28 cellular contexts compared by ENCODE assay signal in the genomic region with DNA sequence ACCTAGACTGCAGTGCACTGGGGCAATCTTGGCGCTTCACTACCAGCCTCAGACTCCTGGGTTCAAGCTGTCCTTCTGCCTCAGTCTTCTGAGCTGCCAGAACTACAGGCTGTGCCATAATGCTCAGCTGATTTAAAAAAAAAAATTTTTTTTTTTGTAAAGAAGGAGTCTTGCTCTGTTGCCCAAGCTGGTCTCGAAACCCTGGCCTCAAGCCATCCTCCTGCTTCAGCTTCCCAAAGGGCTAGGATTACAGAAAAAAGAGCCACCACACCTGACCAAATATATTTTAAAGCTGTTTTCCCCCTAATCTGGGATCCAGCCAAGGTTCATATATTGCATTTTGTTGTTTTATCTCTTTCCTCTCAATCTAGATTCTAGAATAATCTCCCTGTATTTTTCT.
"Had no signal": no experiment of that assay in that cellular context is flagged by ENCODE, and none has a peak within 500 bp of the region (broad histone marks: within the 10 kb centered on the region; RNA-seq: fewer than 3 reads in every experiment).

No MANE protein-coding gene starts in this region.

- H3K27me3 ChIP-seq: SJCRH30 had no signal

- H3K27ac ChIP-seq: SJCRH30, SK-N-MC, WERI-Rb-1 had no signal

- ATAC-seq: activated T-cell treated with anti-CD3 and anti-CD28 coated beads, Interleukin-2, amount 50 U/mL, for 72 hours; activated T-helper 17 cell treated with anti-CD3 and anti-CD28 coated beads, Interleukin-2, amount 50 U/mL, for 72 hours; K562; Panc1 had no signal

- H3K4me1 ChIP-seq: SJCRH30 had no signal

- H3K9me3 ChIP-seq: SJCRH30 had no signal

- H3K4me3 ChIP-seq: K562, SJCRH30, SK-N-MC had no signal

- H3K36me3 ChIP-seq: SJCRH30, WERI-Rb-1 had no signal

- DNase-seq: activated CD4-positive, alpha-beta memory T cell treated with anti-CD3 and anti-CD28 coated beads, Interleukin-2, amount 10 ng/mL, durations not matched to agents 7 days and 5 days; activated CD4-positive, alpha-beta T cell treated with anti-CD3 and anti-CD28 coated beads for 1 hour; activated CD4-positive, alpha-beta T cell treated with anti-CD3 and anti-CD28 coated beads for 48 hours; activated CD4-positive, CD25-positive, alpha-beta regulatory T cell; activated effector memory CD4-positive, alpha-beta T cell treated with anti-CD3 and anti-CD28 coated beads, Interleukin-2, amount 50 U/mL, for 16 hours; activated naive CD4-positive, alpha-beta T cell; activated naive CD4-positive, alpha-beta T cell treated with anti-CD3 and anti-CD28 coated beads, Interleukin-2, amount 50 U/mL, for 16 hours; activated naive CD8-positive, alpha-beta T cell treated with anti-CD3 and anti-CD28 coated beads for 36 hours; activated T-cell treated with anti-CD3 and anti-CD28 coated beads, Interleukin-2, amount 50 U/mL, for 1 hour; activated T-cell treated with anti-CD3 and anti-CD28 coated beads, Interleukin-2, amount 50 U/mL, for 72 hours; anterior cingulate cortex; caudate nucleus; cerebellar nuclear complex; NCI-H1105; NCI-H1417 treated with DMSO at 0.1 percent for 48 hours; NCI-H187 treated with DMSO at 0.1 percent for 48 hours; NCI-H2081; NCI-H345; NCI-H524 treated with DMSO at 0.1 percent for 48 hours; NCI-H748 treated with DMSO at 0.1 percent for 48 hours; SHP77; SJCRH30; T1000; WERI-Rb-1 had no signal
